Comparison of ENCODE assay signal across 8 cellular contexts in genomic region chr5:37005946-37006540, GRCh38.
DNase-seq lines count a peak whose midpoint lies in the region; ATAC-seq and TF ChIP-seq lines count a peak whose summit lies in the region.

No MANE protein-coding gene starts in this region.

- H3K79me2 ChIP-seq in Loucy (ENCODE audit: insufficient read depth, low read length), result no peaks in the 10 kb centered on the region

- no peak overlapping the region for H2AFZ ChIP-seq in Loucy (ENCODE audit: low read length)

- intact Hi-C loops in left lung (cut with DNase I), result loop anchor here in 1 of 2 donors (10.0 kb wide), 1 partner anchor 271 kb away; no protein-coding TSS in a partner anchor
- intact Hi-C loops in activated T-helper 2 cell treated with anti-CD3 and anti-CD28 coated beads, Interferon-gamma antibody, Interleukin-2, Interleukin-4, amounts not matched to agents 10 μg/mL and 5 μg/mL and 100 μg/mL, durations not matched to agents 14 hours and 24 hours and 36 hours (cut with micrococcal nuclease), result loop anchor here (2.0 kb wide), 1 partner anchor 267 kb away; no protein-coding TSS in a partner anchor

- H3K27me3 Mint-ChIP-seq in activated T-helper 2 cell treated with anti-CD3 and anti-CD28 coated beads, Interferon-gamma antibody, Interleukin-2, Interleukin-4, amounts not matched to agents 10 μg/mL and 5 μg/mL and 100 μg/mL, durations not matched to agents 14 hours and 24 hours and 36 hours (ENCODE audit: low read depth), result no peaks in the 10 kb centered on the region

- no peaks in the 10 kb centered on the region for H3K9me2 ChIP-seq in Loucy (replicated peaks; ENCODE audit: low read depth, low read length)

- peaks cover 45% of the 10 kb centered on the region for H3K36me3 Mint-ChIP-seq in activated T-helper 2 cell treated with anti-CD3 and anti-CD28 coated beads, Interferon-gamma antibody, Interleukin-2, Interleukin-4, amounts not matched to agents 10 μg/mL and 5 μg/mL and 100 μg/mL, durations not matched to agents 14 hours and 24 hours and 36 hours (ENCODE audit: low read depth)

- no peak overlapping the region for H3K4me3 Mint-ChIP-seq in activated T-helper 2 cell treated with anti-CD3 and anti-CD28 coated beads, Interferon-gamma antibody, Interleukin-2, Interleukin-4, amounts not matched to agents 10 μg/mL and 5 μg/mL and 100 μg/mL, durations not matched to agents 14 hours and 24 hours and 36 hours (ENCODE audit: low read depth)

- H3K36me3 ChIP-seq in Loucy (ENCODE audit: insufficient read depth, low read length) (peaks cover 74% of the 10 kb centered on the region), left lung (peaks cover 0 to 90% of the 10 kb centered on the region in 2 donors)

- no peak overlapping the region for H3K4me2 ChIP-seq in Loucy (ENCODE audit: low read depth, low read length, poor library complexity, severe bottlenecking)

- ATAC-seq in left lung, result peak; percentile 67
- no peak for ATAC-seq in GM21737 (IDR thresholded peaks at IDR 0.05; ENCODE audit: unreplicated experiment)

- no peaks in the 10 kb centered on the region for H4K20me1 ChIP-seq in Loucy (ENCODE audit: insufficient read depth, low read length, poor library complexity, severe bottlenecking)

- no peak overlapping the region for H3K27ac Mint-ChIP-seq in activated T-helper 2 cell treated with anti-CD3 and anti-CD28 coated beads, Interferon-gamma antibody, Interleukin-2, Interleukin-4, amounts not matched to agents 10 μg/mL and 5 μg/mL and 100 μg/mL, durations not matched to agents 14 hours and 24 hours and 36 hours

- no peak overlapping the region for H3K27ac ChIP-seq in left lung

- no peaks in the 10 kb centered on the region for H3F3A ChIP-seq in Loucy (ENCODE audit: low read depth)

- H3K4me1 ChIP-seq in Loucy (ENCODE audit: insufficient read depth, low read length, poor library complexity, severe bottlenecking) (no peaks in the 10 kb centered on the region), left lung (no peaks in the 10 kb centered on the region)

- in situ Hi-C loops in astrocyte of the spinal cord (cut with HindIII; ENCODE audit: low sequenced_read_pairs), result no loop called here

- H3K9me3 ChIP-seq in Loucy (ENCODE audit: insufficient read depth, low read depth, low read length) (no peaks in the 10 kb centered on the region), left lung (no peaks in the 10 kb centered on the region)

- H3K9me3 Mint-ChIP-seq in activated T-helper 2 cell treated with anti-CD3 and anti-CD28 coated beads, Interferon-gamma antibody, Interleukin-2, Interleukin-4, amounts not matched to agents 10 μg/mL and 5 μg/mL and 100 μg/mL, durations not matched to agents 14 hours and 24 hours and 36 hours, result no peaks in the 10 kb centered on the region

- H3K4me3 ChIP-seq in Loucy (ENCODE audit: low read length, poor library complexity, severe bottlenecking) (no peak overlapping the region), astrocyte of the spinal cord (ENCODE audit: low read depth, low read length) (no peak overlapping the region), left lung (no peak overlapping the region)

- H3K27me3 ChIP-seq in Loucy (ENCODE audit: insufficient read depth, low read length, poor library complexity, severe bottlenecking), result no peaks in the 10 kb centered on the region
- no peaks in the 10 kb centered on the region for H3K27me3 ChIP-seq in left lung

- peak; percentile 19 for DNase-seq in NCI-H2107 treated with DMSO at 0.1 percent for 48 hours (lab: John Stamatoyannopoulos, UW; ENCODE audit: unreplicated experiment)
- DNase-seq in NCI-H2107 (lab: John Stamatoyannopoulos, UW), result no peak
- peak; percentile 41 for DNase-seq in astrocyte of the spinal cord (ENCODE audit: low read depth, low spot score)
- DNase-seq in left lung, result no peak
- DNase-seq in NK-92 (lab: John Stamatoyannopoulos, UW; ENCODE audit: unreplicated experiment), result no peak
- DNase-seq in activated T-helper 2 cell treated with anti-CD3 and anti-CD28 coated beads, Interferon-gamma antibody, Interleukin-2, Interleukin-4, amounts not matched to agents 10 μg/mL and 5 μg/mL and 100 μg/mL, durations not matched to agents 14 hours and 24 hours and 36 hours (ENCODE audit: low spot score), result no peak

- H3K4me1 Mint-ChIP-seq in activated T-helper 2 cell treated with anti-CD3 and anti-CD28 coated beads, Interferon-gamma antibody, Interleukin-2, Interleukin-4, amounts not matched to agents 10 μg/mL and 5 μg/mL and 100 μg/mL, durations not matched to agents 14 hours and 24 hours and 36 hours (ENCODE audit: low read depth), result no peaks in the 10 kb centered on the region

- peak; percentile 82 for TF ChIP-seq CTCF in Loucy (conservative IDR thresholded peaks at IDR 0.05; ENCODE audit: low read length)
- TF ChIP-seq CTCF in astrocyte of the spinal cord (IDR thresholded peaks at IDR 0.05; ENCODE audit: low read depth, low read length), result peak; percentile 63
- TF ChIP-seq CTCF in left lung (IDR thresholded peaks at IDR 0.05), result peak; percentile 38 to 54

- H3K9ac ChIP-seq in Loucy (ENCODE audit: low read depth, low read length, poor library complexity, severe bottlenecking), result no peak overlapping the region

Comparison
In these comparisons a context has a peak if more than half of its experiments do, and no peak if none do; other contexts are left out.
1. DNase-seq: peak in NCI-H2107 treated with DMSO at 0.1 percent for 48 hours (single experiment) and astrocyte of the spinal cord (single experiment); none in NCI-H2107 (single experiment), left lung (0 of 2), NK-92 (single experiment) and activated T-helper 2 cell treated with anti-CD3 and anti-CD28 coated beads, Interferon-gamma antibody, Interleukin-2, Interleukin-4, amounts not matched to agents 10 μg/mL and 5 μg/mL and 100 μg/mL, durations not matched to agents 14 hours and 24 hours and 36 hours (single experiment).
2. Peak in every context shown above with its lines, with median percentiles within 50 percentile points of each other: CTCF ChIP-seq.